Comparison of ENCODE assay signal across 21 cellular contexts in the genomic region with DNA sequence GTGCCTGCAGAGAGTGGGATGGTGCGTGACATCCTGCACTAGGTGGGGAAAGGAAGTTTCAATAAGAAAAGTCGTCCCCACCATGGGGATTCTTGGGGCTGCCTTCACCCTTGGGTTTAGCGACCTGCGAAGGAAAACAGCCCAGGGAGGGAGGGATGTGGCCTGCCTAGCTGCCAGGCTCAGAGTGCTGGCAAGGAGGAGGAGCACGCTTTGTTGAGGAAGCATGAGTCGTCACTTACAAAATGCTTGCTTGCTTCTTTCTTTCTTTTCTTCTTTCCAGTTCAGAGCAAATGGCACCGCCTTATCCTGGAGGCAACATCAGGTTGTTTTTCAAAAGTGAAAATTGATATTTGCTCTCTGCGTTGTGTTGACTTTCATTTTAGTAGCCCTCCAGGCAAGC.
DNase-seq lines count a peak whose midpoint lies in the region; ATAC-seq and TF ChIP-seq lines count a peak whose summit lies in the region.
"Had no signal": no experiment of that assay in that cellular context is flagged by ENCODE, and none has a peak within 500 bp of the region (broad histone marks: within the 10 kb centered on the region; RNA-seq: fewer than 3 reads in every experiment).

No MANE protein-coding gene starts in this region.

- H3K9ac ChIP-seq in mammary epithelial cell (ENCODE audit: insufficient read depth, low read length), result no peak overlapping the region
- no peak overlapping the region for H3K9ac ChIP-seq in mesenchymal stem cell (ENCODE audit: low read length)

- H2BK5ac ChIP-seq in mesenchymal stem cell (ENCODE audit: low read depth, low read length, poor library complexity, severe bottlenecking), result no peak overlapping the region

- no peaks in the 10 kb centered on the region for H3K79me2 ChIP-seq in mammary epithelial cell (ENCODE audit: insufficient read depth, low read length)

- ATAC-seq in GM21423 (IDR thresholded peaks at IDR 0.05; ENCODE audit: unreplicated experiment) (no peak), GM18870 (IDR thresholded peaks at IDR 0.05; ENCODE audit: unreplicated experiment) (no peak)
- ATAC-seq: naive thymus-derived CD8-positive, alpha-beta T cell had no signal

- H3K4me3 ChIP-seq in mammary epithelial cell (replicated peaks in 1 of 3; ENCODE audit: insufficient read depth in 1 of 3, low read depth in 2 of 3, low read length in 3 of 3) (no peak overlapping the region), mesenchymal stem cell (ENCODE audit: insufficient read depth in 1 of 2, low read depth in 1 of 2, low read length in 2 of 2) (no peak overlapping the region), tibial artery (no peak overlapping the region)
- H3K4me3 ChIP-seq: lung, SK-N-MC, suprapubic skin had no signal

- H2AFZ ChIP-seq in mammary epithelial cell (ENCODE audit: low read depth, low read length), result peak overlapping the region; percentile 48
- no peak overlapping the region for H2AFZ ChIP-seq in mesenchymal stem cell (ENCODE audit: low read depth, low read length)

- H3K36me3 ChIP-seq in mammary epithelial cell (ENCODE audit: insufficient read depth, low read length) (no peaks in the 10 kb centered on the region), mesenchymal stem cell (ENCODE audit: control insufficient read depth in 1 of 2, insufficient read depth in 2 of 2, low read depth in 1 of 2, low read length in 2 of 2) (no peaks in the 10 kb centered on the region), tibial artery (no peaks in the 10 kb centered on the region)
- H3K36me3 ChIP-seq: suprapubic skin had no signal

- H3K4ac ChIP-seq in mesenchymal stem cell (ENCODE audit: low read depth in 1 of 2, low read length in 2 of 2), result peak overlapping the region in 1 of 2 experiments; percentile 13

- no peaks in the 10 kb centered on the region for H4K20me1 ChIP-seq in mammary epithelial cell (ENCODE audit: insufficient read depth, low read length)

- no TSS peak for BruUV-seq in mammary epithelial cell (replicated peaks; lab: Mats Ljungman, UMichigan)

- no peak overlapping the region for H3K18ac ChIP-seq in mesenchymal stem cell (ENCODE audit: low read depth in 1 of 2, low read length in 2 of 2)

- WGBS in mammary epithelial cell (ENCODE audit: low coverage, missing lambda C conversion rate), result 43% methylated on average over 6 of the region's 8 CpGs
- 56% methylated on average over 6 of the region's 8 CpGs for WGBS in mesenchymal stem cell

- no peak overlapping the region for H2BK15ac ChIP-seq in mesenchymal stem cell (ENCODE audit: low read depth, poor library complexity, severe bottlenecking)

- CTCF ChIA-PET in mammary epithelial cell (lab: Charles Lee; ENCODE audit: low non-redundant PET), result no interaction called here

- TF ChIP-seq CTCF in mammary epithelial cell (conservative IDR thresholded peaks at IDR 0.05 in 1 of 2, IDR thresholded peaks at IDR 0.05 in 1 of 2; ENCODE audit: extremely low read depth in 1 of 2, insufficient read depth in 1 of 2, low read depth in 1 of 2, low read length in 2 of 2) (no peak), tibial artery (IDR thresholded peaks at IDR 0.05) (no peak)

- dilution Hi-C loops in mammary epithelial cell (cut with HindIII; ENCODE audit: low sequenced_read_pairs), result loop anchor here (5.0 kb wide), 2 partner anchors 65 to 120 kb away; no protein-coding TSS in a partner anchor

- H4K91ac ChIP-seq in mesenchymal stem cell (ENCODE audit: low read length), result peak overlapping the region; percentile 22

- H3K23ac ChIP-seq in mesenchymal stem cell (ENCODE audit: low read length in 2 of 2), result no peak overlapping the region

- no peaks in the 10 kb centered on the region for H3K4me1 ChIP-seq in mammary epithelial cell (ENCODE audit: insufficient read depth, low read length)
- peaks cover 2% of the 10 kb centered on the region for H3K4me1 ChIP-seq in mesenchymal stem cell (ENCODE audit: control insufficient read depth, insufficient read depth, low read depth, low read length)
- peaks cover 0 to 3% (median 0%) of the 10 kb centered on the region in 4 donors for H3K4me1 ChIP-seq in tibial artery

- intact Hi-C loops in mammary epithelial cell (cut with micrococcal nuclease), result no loop called here
- intact Hi-C loops in tibial artery (cut with DNase I; ENCODE audit: low total_unique reads), result no loop called here

- DNase-seq in Caki2 (ENCODE audit: low read depth) (peak; percentile 76), NCI-H226 (peak; percentile 52), mammary epithelial cell (no peak), mesenchymal stem cell (peak; percentile 13), tibial artery (no peak), NCI-H345 (lab: John Stamatoyannopoulos, UW) (no peak)
- DNase-seq: activated CD4-positive, alpha-beta T cell treated with anti-CD3 and anti-CD28 coated beads for 4 hours; activated CD8-positive, alpha-beta memory T cell treated with anti-CD3 and anti-CD28 coated beads, Interleukin-2, amount 50 U/mL, for 4 hours; activated gamma-delta T cell treated with Interleukin-2 at 50 U/mL for 16 hours; AML-193; aorta; naive thymus-derived CD8-positive, alpha-beta T cell; NCI-H1694 treated with DMSO at 0.1 percent for 48 hours; NCI-H510A; stimulated activated CD4-positive, alpha-beta T cell treated with anti-CD3 and anti-CD28 coated beads, Interleukin-4, amount 100 ng/mL, for 24 hours; stimulated activated CD8-positive, alpha-beta memory T cell treated with anti-CD3 and anti-CD28 coated beads, Interleukin-4, amount 100 ng/mL, for 48 hours had no signal

- H3K27me3 ChIP-seq in mammary epithelial cell (ENCODE audit: insufficient read depth, low read length), result no peaks in the 10 kb centered on the region
- H3K27me3 ChIP-seq in mesenchymal stem cell (ENCODE audit: control insufficient read depth in 1 of 2, insufficient read depth in 1 of 2, low read length in 2 of 2), result peaks cover 3 to 61% of the 10 kb centered on the region in 2 experiments
- H3K27me3 ChIP-seq in tibial artery, result peaks cover 0 to 25% of the 10 kb centered on the region in 2 donors

- peak overlapping the region; percentile 18 for H3K4me2 ChIP-seq in mammary epithelial cell (ENCODE audit: insufficient read depth, low read depth, low read length)
- H3K4me2 ChIP-seq in mesenchymal stem cell (ENCODE audit: low read length, poor library complexity, severe bottlenecking), result no peak overlapping the region

- in situ Hi-C loops in Caki2 (cut with HindIII; ENCODE audit: low pct_unique_long_range_greater_than_20kb, low sequenced_read_pairs), result no loop called here
- in situ Hi-C loops in mammary epithelial cell (cut with MboI; ENCODE audit: low sequenced_read_pairs in 2 of 2), result no loop called here

- H4K8ac ChIP-seq in mesenchymal stem cell (ENCODE audit: low read length), result peak overlapping the region; percentile 29

- peak overlapping the region in 1 of 2 experiments; percentile 54 for H2BK12ac ChIP-seq in mesenchymal stem cell (ENCODE audit: low read length in 2 of 2)

- H3K9me3 ChIP-seq in mammary epithelial cell (replicated peaks; ENCODE audit: insufficient read depth, low read length), result no peaks in the 10 kb centered on the region
- H3K9me3 ChIP-seq in mesenchymal stem cell (ENCODE audit: control insufficient read depth, low read length), result no peaks in the 10 kb centered on the region
- no peaks in the 10 kb centered on the region for H3K9me3 ChIP-seq in tibial artery
- H3K9me3 ChIP-seq: suprapubic skin had no signal

- H2AK5ac ChIP-seq in mesenchymal stem cell (ENCODE audit: low read length, severe bottlenecking), result no peak overlapping the region

- no peaks in the 10 kb centered on the region for H3K79me1 ChIP-seq in mesenchymal stem cell (replicated peaks; ENCODE audit: low read length, poor library complexity, severe bottlenecking)

- H3K27ac ChIP-seq in mammary epithelial cell (ENCODE audit: insufficient read depth, low read depth, low read length) (no peak overlapping the region), mesenchymal stem cell (ENCODE audit: low read length, poor library complexity, severe bottlenecking) (no peak overlapping the region), tibial artery (no peak overlapping the region)
- H3K27ac ChIP-seq: SK-N-MC, suprapubic skin had no signal

- H3K14ac ChIP-seq in mesenchymal stem cell (ENCODE audit: low read length in 2 of 2), result peak overlapping the region; percentile 28 to 76

- no peak overlapping the region for H2BK120ac ChIP-seq in mesenchymal stem cell (ENCODE audit: low read depth, low read length)

Comparison
In these comparisons a context has a peak if more than half of its experiments do, and no peak if none do; other contexts are left out.
1. DNase-seq: peak in Caki2 (single experiment), NCI-H226 (single experiment) and mesenchymal stem cell (single experiment); none in mammary epithelial cell (single experiment), tibial artery (0 of 2) and NCI-H345 (single experiment).